ENCODE assay signal across 1 cellular context in the genomic region with DNA sequence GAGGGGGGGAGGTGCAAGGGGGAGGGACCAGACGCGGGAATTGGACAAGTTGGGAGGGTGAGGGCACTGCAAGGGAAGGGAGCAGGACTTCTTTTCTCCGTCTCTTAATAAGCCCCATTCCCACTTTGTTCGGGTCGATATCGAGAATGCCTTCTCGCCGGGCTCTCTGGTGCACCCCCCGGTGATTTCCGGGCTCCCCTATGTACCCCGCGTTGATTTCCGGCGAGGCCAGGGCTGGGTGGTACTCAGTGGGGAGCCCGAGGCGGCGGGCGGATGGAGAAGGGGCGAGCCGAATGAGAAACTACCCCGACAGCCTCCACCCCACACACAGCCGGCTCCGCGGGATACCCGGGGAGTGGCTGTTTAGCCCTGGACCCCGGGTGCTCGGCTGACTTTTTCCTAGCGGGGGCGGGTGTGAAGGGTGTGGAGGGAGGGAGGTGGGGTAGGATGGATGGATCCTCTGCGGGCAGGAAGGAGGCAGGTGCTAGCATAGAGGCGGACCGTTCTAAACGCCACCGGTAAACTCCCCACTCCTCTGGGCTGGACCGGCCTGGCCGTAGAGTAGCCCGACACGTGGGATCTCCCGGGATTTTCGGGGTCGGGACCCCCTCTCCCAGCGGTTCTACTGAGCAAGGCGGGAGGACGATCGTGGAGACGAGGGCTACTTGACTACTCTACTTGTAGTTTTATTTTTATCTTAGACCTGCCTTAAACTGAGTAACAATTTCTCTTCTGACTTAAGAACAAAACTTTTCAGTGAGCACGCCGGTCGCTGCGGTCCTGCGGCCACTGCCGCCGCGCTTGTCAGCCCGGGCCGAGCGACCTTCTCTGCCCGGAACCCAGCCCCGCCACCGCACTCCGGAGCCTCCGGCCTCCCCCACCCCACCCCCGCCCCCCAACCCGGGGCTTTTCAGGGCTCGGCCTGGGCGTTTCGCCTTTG.
TF ChIP-seq lines count a peak whose summit lies in the region.

No MANE protein-coding gene starts in this region.

TF ChIP-seq in H1, 55 proteins besides CTCF, POLR2A, EP300 and RAD21:
- TF ChIP-seq EGR1 (IDR thresholded peaks at IDR 0.05; ENCODE audit: borderline replicate concordance, low read depth, low read length): no peak
- TF ChIP-seq, protein P1, sequence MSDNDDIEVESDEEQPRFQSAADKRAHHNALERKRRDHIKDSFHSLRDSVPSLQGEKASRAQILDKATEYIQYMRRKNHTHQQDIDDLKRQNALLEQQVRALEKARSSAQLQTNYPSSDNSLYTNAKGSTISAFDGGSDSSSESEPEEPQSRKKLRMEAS (IDR thresholded peaks at IDR 0.05): peak; percentile 14; the same call in 1 of the 2 replicates
- TF ChIP-seq, protein P2, sequence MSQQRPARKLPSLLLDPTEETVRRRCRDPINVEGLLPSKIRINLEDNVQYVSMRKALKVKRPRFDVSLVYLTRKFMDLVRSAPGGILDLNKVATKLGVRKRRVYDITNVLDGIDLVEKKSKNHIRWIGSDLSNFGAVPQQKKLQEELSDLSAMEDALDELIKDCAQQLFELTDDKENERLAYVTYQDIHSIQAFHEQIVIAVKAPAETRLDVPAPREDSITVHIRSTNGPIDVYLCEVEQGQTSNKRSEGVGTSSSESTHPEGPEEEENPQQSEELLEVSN (IDR thresholded peaks at IDR 0.05): no peak; the same call in 1 of the 2 replicates
- TF ChIP-seq, protein P3, sequence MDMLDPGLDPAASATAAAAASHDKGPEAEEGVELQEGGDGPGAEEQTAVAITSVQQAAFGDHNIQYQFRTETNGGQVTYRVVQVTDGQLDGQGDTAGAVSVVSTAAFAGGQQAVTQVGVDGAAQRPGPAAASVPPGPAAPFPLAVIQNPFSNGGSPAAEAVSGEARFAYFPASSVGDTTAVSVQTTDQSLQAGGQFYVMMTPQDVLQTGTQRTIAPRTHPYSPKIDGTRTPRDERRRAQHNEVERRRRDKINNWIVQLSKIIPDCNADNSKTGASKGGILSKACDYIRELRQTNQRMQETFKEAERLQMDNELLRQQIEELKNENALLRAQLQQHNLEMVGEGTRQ (IDR thresholded peaks at IDR 0.05; ENCODE audit: low read length): no peak
- TF ChIP-seq SP1 (IDR thresholded peaks at IDR 0.05; ENCODE audit: low read depth, low read length): no peak
- TF ChIP-seq SUZ12 (IDR thresholded peaks at IDR 0.05; ENCODE audit: low read length): peak; percentile 17
- TF ChIP-seq POU5F1 (IDR thresholded peaks at IDR 0.05; ENCODE audit: low read depth, low read length): no peak
- 0 out of 2 replicates have a peak, but pooled peaks have one; percentile 23 for TF ChIP-seq PHF8 (conservative IDR thresholded peaks at IDR 0.05; ENCODE audit: low read depth, low read length)
- TF ChIP-seq ASH2L (IDR thresholded peaks at IDR 0.05; ENCODE audit: low read length): peak; percentile 48
- TF ChIP-seq CHD2 (IDR thresholded peaks at IDR 0.05; ENCODE audit: low read length): 0 out of 2 replicates have a peak, but pooled peaks have one; percentile 13
- TF ChIP-seq YY1 (IDR thresholded peaks at IDR 0.05; ENCODE audit: low read depth, low read length): no peak
- peak; percentile 2 for TF ChIP-seq KDM4A (IDR thresholded peaks at IDR 0.05; ENCODE audit: low read depth, low read length, severe bottlenecking)
